ENCODE assay signal across 1 cellular context in genomic region chr17:54906713-54907112, GRCh38.
TF ChIP-seq lines count a peak whose summit lies in the region.

No MANE protein-coding gene starts in this region.

TF ChIP-seq in WTC11, 78 proteins besides CTCF, POLR2A, EP300 and RAD21 (continued from another document):
- TF ChIP-seq ZBTB43 (CRISPR knock-in tag; IDR thresholded peaks at IDR 0.05) (no peak), JAZF1 (CRISPR knock-in tag; IDR thresholded peaks at IDR 0.05) (no peak), AR (CRISPR knock-in tag; IDR thresholded peaks at IDR 0.05) (no peak)
- TF ChIP-seq, protein P1, sequence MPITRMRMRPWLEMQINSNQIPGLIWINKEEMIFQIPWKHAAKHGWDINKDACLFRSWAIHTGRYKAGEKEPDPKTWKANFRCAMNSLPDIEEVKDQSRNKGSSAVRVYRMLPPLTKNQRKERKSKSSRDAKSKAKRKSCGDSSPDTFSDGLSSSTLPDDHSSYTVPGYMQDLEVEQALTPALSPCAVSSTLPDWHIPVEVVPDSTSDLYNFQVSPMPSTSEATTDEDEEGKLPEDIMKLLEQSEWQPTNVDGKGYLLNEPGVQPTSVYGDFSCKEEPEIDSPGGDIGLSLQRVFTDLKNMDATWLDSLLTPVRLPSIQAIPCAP (CRISPR knock-in tag; IDR thresholded peaks at IDR 0.05), result no peak
